ENCODE assay signal across 6 cellular contexts in genomic region chr17:28404812-28405570, GRCh38. TPM values are rescaled to one million over a fixed set of nuclear protein-coding genes. Genes with fewer than 3 reads are reported as not detected.
DNase-seq lines count a peak whose midpoint lies in the region; ATAC-seq and TF ChIP-seq lines count a peak whose summit lies in the region.

No MANE protein-coding gene starts in this region.

- TF ChIP-seq CTCF in fibroblast of the aortic adventitia (IDR thresholded peaks at IDR 0.05; ENCODE audit: insufficient read depth, low read length) (peak; percentile 16), suprapubic skin (IDR thresholded peaks at IDR 0.05) (no peak)

- no peaks in the 10 kb centered on the region for H3K9me3 Mint-ChIP-seq in T-helper 2 cell treated with Interferon-gamma antibody and Interleukin-4, amounts not matched to agents 5 μg/mL and 100 μg/mL, for 36 hours

- no peaks in the 10 kb centered on the region for H3K9me3 ChIP-seq in suprapubic skin

- WGBS in suprapubic skin = 64% methylated on average over 14 of the region's 33 CpGs

- H3K4me3 Mint-ChIP-seq in T-helper 2 cell treated with Interferon-gamma antibody and Interleukin-4, amounts not matched to agents 5 μg/mL and 100 μg/mL, for 36 hours = peak overlapping the region; percentile 77

- H3K4me1 Mint-ChIP-seq in T-helper 2 cell treated with Interferon-gamma antibody and Interleukin-4, amounts not matched to agents 5 μg/mL and 100 μg/mL, for 36 hours (ENCODE audit: low read depth) = peaks cover 6% of the 10 kb centered on the region

- no peaks in the 10 kb centered on the region for H3K36me3 Mint-ChIP-seq in T-helper 2 cell treated with Interferon-gamma antibody and Interleukin-4, amounts not matched to agents 5 μg/mL and 100 μg/mL, for 36 hours (ENCODE audit: low read depth)

- H3K27ac ChIP-seq in suprapubic skin = no peak overlapping the region

- no peak for DNase-seq in T-helper 2 cell treated with Interferon-gamma antibody and Interleukin-4, amounts not matched to agents 5 μg/mL and 100 μg/mL, for 36 hours (ENCODE audit: low spot score)
- DNase-seq in T-helper 2 cell (no peak), fibroblast of the aortic adventitia (ENCODE audit: low read depth) (no peak), suprapubic skin (ENCODE audit: low spot score in 2 of 2) (no peak)

- no peaks in the 10 kb centered on the region for H3K27me3 ChIP-seq in suprapubic skin

- H3K4me3 ChIP-seq in fibroblast of the aortic adventitia (ENCODE audit: low read depth, low read length) (peak overlapping the region; percentile 79), suprapubic skin (peak overlapping the region; percentile 74)

- no peak for TF ChIP-seq POLR2A in suprapubic skin (IDR thresholded peaks at IDR 0.05)

- no peak for TF ChIP-seq EP300 in suprapubic skin (IDR thresholded peaks at IDR 0.05)

- H3K27me3 Mint-ChIP-seq in T-helper 2 cell treated with Interferon-gamma antibody and Interleukin-4, amounts not matched to agents 5 μg/mL and 100 μg/mL, for 36 hours (ENCODE audit: low read depth) = peaks cover 6% of the 10 kb centered on the region

- ATAC-seq in HG03378 (IDR thresholded peaks at IDR 0.05; ENCODE audit: unreplicated experiment) (no peak), GM19023 (IDR thresholded peaks at IDR 0.05; ENCODE audit: unreplicated experiment) (no peak)

- H3K4me1 ChIP-seq in suprapubic skin = peaks cover 22% of the 10 kb centered on the region

- peaks cover 11% of the 10 kb centered on the region for H3K36me3 ChIP-seq in suprapubic skin

- no peak overlapping the region for H3K27ac Mint-ChIP-seq in T-helper 2 cell treated with Interferon-gamma antibody and Interleukin-4, amounts not matched to agents 5 μg/mL and 100 μg/mL, for 36 hours

RNA-seq across cellular contexts. Expression of gene SLC46A1, which starts 1.0 kb away (rescaled TPM):
- total RNA-seq in fibroblast of the aortic adventitia (ENCODE audit: low replicate concordance) = 2.0 and 7.9 TPM in 2 replicates
- total RNA-seq in suprapubic skin = 1 to 10 TPM; 2.1 to 8.5 (median 3.5) TPM

RNA-seq across cellular contexts. Expression of gene SARM1, which starts 33.5 kb away (rescaled TPM):
- 7.8 and 9.0 TPM in 2 replicates for total RNA-seq in fibroblast of the aortic adventitia (ENCODE audit: low replicate concordance)
- 10 to 100 TPM in 2 of 4 donors, 1 to 10 TPM in 2; 4.0 to 17.7 (median 11.6) TPM for total RNA-seq in suprapubic skin

RNA-seq across cellular contexts. Expression of gene VTN, which starts 34.9 kb away (rescaled TPM):
- 0.09 and 0.82 TPM in 2 replicates for total RNA-seq in fibroblast of the aortic adventitia (ENCODE audit: low replicate concordance)
- 1 to 10 TPM in 1 of 4 donors, under 1 TPM in 2, not detected in 1; 0.42 to 4.2 (median 0.42) TPM for total RNA-seq in suprapubic skin

RNA-seq across cellular contexts. Expression of gene SEBOX, which starts 40.0 kb away (rescaled TPM):
- total RNA-seq in fibroblast of the aortic adventitia (ENCODE audit: low replicate concordance) (not detected in 2 replicates), suprapubic skin (not detected)

RNA-seq across cellular contexts. Expression of gene POLDIP2, which starts 47.7 kb away (rescaled TPM):
- total RNA-seq in fibroblast of the aortic adventitia (ENCODE audit: low replicate concordance) (22.9 and 66.6 TPM in 2 replicates), suprapubic skin (100 to 1,000 TPM in 1 of 4 donors, 10 to 100 TPM in 3; 52.9 to 103 (median 86.0) TPM)
